Comparison of ENCODE assay signal across 16 cellular contexts in genomic region chr17:29240477-29240876, GRCh38. TPM values are rescaled to one million over a fixed set of nuclear protein-coding genes. Genes with fewer than 3 reads are reported as not detected.
DNase-seq lines count a peak whose midpoint lies in the region; ATAC-seq and TF ChIP-seq lines count a peak whose summit lies in the region.
"Had no signal": no experiment of that assay in that cellular context is flagged by ENCODE, and none has a peak within 500 bp of the region (broad histone marks: within the 10 kb centered on the region; RNA-seq: fewer than 3 reads in every experiment).

No MANE protein-coding gene starts in this region.

- DNase-seq in MG63 (peak; percentile 19), dorsolateral prefrontal cortex (no peak), neural progenitor cell (ENCODE audit: low spot score) (peak; percentile 46), Peyer's patch (no peak), HPDE6-E6E7 (ENCODE audit: extremely low spot score) (no peak), hypothalamus (lab: John Stamatoyannopoulos, UW) (no peak)
- DNase-seq: activated T-cell treated with anti-CD3 and anti-CD28 coated beads, Interleukin-2, amount 50 U/mL, for 24 hours; kidney; NCI-H1105; NCI-H526 treated with DMSO at 0.1 percent for 48 hours had no signal

- H2AFZ ChIP-seq in neural progenitor cell (replicated peaks): peak overlapping the region; percentile 12

- no peak for ATAC-seq in GM18519 (IDR thresholded peaks at IDR 0.05; ENCODE audit: low FRiP score, unreplicated experiment)

- H3K27me3 Mint-ChIP-seq in neural progenitor cell (ENCODE audit: insufficient read depth, low read depth): peaks cover 8% of the 10 kb centered on the region
- H3K27me3 Mint-ChIP-seq: activated T-cell treated with anti-CD3 and anti-CD28 coated beads, Interleukin-2, amount 50 U/mL, for 24 hours had no signal

- H3K4me3 ChIP-seq in BLaER1 treated with 17β-estradiol and CSF1 and Interleukin-3, amounts not matched to agents 10 nM and 100 nM: peak overlapping the region in 2 of 10 experiments; percentile 30 to 52; a peak in 3 of 20 replicates
- H3K4me3 ChIP-seq in MG63 (no peak overlapping the region), dorsolateral prefrontal cortex (no peak overlapping the region), neural progenitor cell (no peak overlapping the region), Peyer's patch (no peak overlapping the region)

- H3K9me3 ChIP-seq in BLaER1 treated with 17β-estradiol and CSF1 and Interleukin-3, amounts not matched to agents 10 nM and 100 nM (replicated peaks in 1 of 11): no peaks in the 10 kb centered on the region
- no peaks in the 10 kb centered on the region for H3K9me3 ChIP-seq in MG63
- H3K9me3 ChIP-seq in neural progenitor cell (ENCODE audit: low read depth): no peaks in the 10 kb centered on the region
- no peaks in the 10 kb centered on the region for H3K9me3 ChIP-seq in Peyer's patch

- no peaks in the 10 kb centered on the region for H3K9me3 Mint-ChIP-seq in neural progenitor cell
- H3K9me3 Mint-ChIP-seq: activated T-cell treated with anti-CD3 and anti-CD28 coated beads, Interleukin-2, amount 50 U/mL, for 24 hours; nephron had no signal

- H3K27ac Mint-ChIP-seq in neural progenitor cell: peak overlapping the region; percentile 97
- H3K27ac Mint-ChIP-seq: nephron had no signal

- peak overlapping the region; percentile 46 for H3K4me3 Mint-ChIP-seq in neural progenitor cell
- H3K4me3 Mint-ChIP-seq: activated T-cell treated with anti-CD3 and anti-CD28 coated beads, Interleukin-2, amount 50 U/mL, for 24 hours; nephron had no signal

- H4K20me1 ChIP-seq in BLaER1 treated with 17β-estradiol and CSF1 and Interleukin-3, amounts not matched to agents 10 nM and 100 nM: no peaks in the 10 kb centered on the region
- no peaks in the 10 kb centered on the region for H4K20me1 ChIP-seq in neural progenitor cell (ENCODE audit: low read depth)

- peak overlapping the region in 8 of 11 experiments; percentile 10 to 79 (median 66); a peak in 14 of 22 replicates for H3K9ac ChIP-seq in BLaER1 treated with 17β-estradiol and CSF1 and Interleukin-3, amounts not matched to agents 10 nM and 100 nM
- no peak overlapping the region for H3K9ac ChIP-seq in neural progenitor cell

- H3K36me3 ChIP-seq in BLaER1 treated with 17β-estradiol and CSF1 and Interleukin-3, amounts not matched to agents 10 nM and 100 nM: no peaks in the 10 kb centered on the region
- H3K36me3 ChIP-seq in MG63 (no peaks in the 10 kb centered on the region; the same call in 1 of the 2 replicates), neural progenitor cell (no peaks in the 10 kb centered on the region), Peyer's patch (no peaks in the 10 kb centered on the region)

- no peaks in the 10 kb centered on the region for H3K36me3 Mint-ChIP-seq in neural progenitor cell

- TF ChIP-seq POLR2A in Peyer's patch (IDR thresholded peaks at IDR 0.05): no peak

- H3K4me1 ChIP-seq in BLaER1 treated with 17β-estradiol and CSF1 and Interleukin-3, amounts not matched to agents 10 nM and 100 nM: peaks cover 29 to 97% (median 55%) of the 10 kb centered on the region in 10 experiments
- H3K4me1 ChIP-seq in neural progenitor cell (peaks cover 19% of the 10 kb centered on the region), Peyer's patch (no peaks in the 10 kb centered on the region)

- no peak for TF ChIP-seq CTCF in dorsolateral prefrontal cortex (IDR thresholded peaks at IDR 0.05 in 54 of 56, conservative IDR thresholded peaks at IDR 0.05 in 2 of 56; ENCODE audit: low read depth in 1 of 56, partially characterized antibody in 56 of 56)
- no peak for TF ChIP-seq CTCF in neural progenitor cell (IDR thresholded peaks at IDR 0.05)
- TF ChIP-seq CTCF in Peyer's patch (IDR thresholded peaks at IDR 0.05): no peak

- H3K27me3 ChIP-seq in BLaER1 treated with 17β-estradiol and CSF1 and Interleukin-3, amounts not matched to agents 10 nM and 100 nM: no peaks in the 10 kb centered on the region
- no peaks in the 10 kb centered on the region for H3K27me3 ChIP-seq in MG63
- H3K27me3 ChIP-seq in dorsolateral prefrontal cortex: no peaks in the 10 kb centered on the region
- no peaks in the 10 kb centered on the region for H3K27me3 ChIP-seq in neural progenitor cell
- no peaks in the 10 kb centered on the region for H3K27me3 ChIP-seq in Peyer's patch

- H3K4me1 Mint-ChIP-seq in neural progenitor cell: peaks cover 46% of the 10 kb centered on the region
- H3K4me1 Mint-ChIP-seq: nephron had no signal

- peak overlapping the region; percentile 24 to 93 (median 79); a peak in 21 of 22 replicates for H3K27ac ChIP-seq in BLaER1 treated with 17β-estradiol and CSF1 and Interleukin-3, amounts not matched to agents 10 nM and 100 nM
- H3K27ac ChIP-seq in dorsolateral prefrontal cortex (peak overlapping the region in 57 of 59 donors; percentile 21 to 93 (median 80)), neural progenitor cell (peak overlapping the region; percentile 86), Peyer's patch (no peak overlapping the region)
- H3K27ac ChIP-seq: C4-2B had no signal

- peaks cover 34% of the 10 kb centered on the region for H3F3A ChIP-seq in neural progenitor cell (ENCODE audit: low read depth)

- H3K79me2 ChIP-seq in neural progenitor cell (ENCODE audit: low read depth): no peaks in the 10 kb centered on the region

- intact Hi-C loops in dorsolateral prefrontal cortex (cut with DNase I): loop anchor here in 1 of 2 donors (5.0 kb wide), 1 partner anchor 52 kb away; the partner anchor contains the start of gene NUFIP2

- H3K4me2 ChIP-seq in BLaER1 treated with 17β-estradiol and CSF1 and Interleukin-3, amounts not matched to agents 10 nM and 100 nM: peak overlapping the region; percentile 45 to 96 (median 84); a peak in 21 of 22 replicates
- H3K4me2 ChIP-seq in neural progenitor cell: peak overlapping the region; percentile 42

RNA-seq across cellular contexts. Expression of gene CRYBA1, which starts 6.2 kb away (rescaled TPM):
- total RNA-seq in MG63 (2014; rRNA removed; shearing (Covaris generic); ENCODE audit: low replicate concordance): 0.69 TPM in 1 of 2 replicates, not detected in the other
- total RNA-seq in dorsolateral prefrontal cortex: not detected
- total RNA-seq in neural progenitor cell (ENCODE audit: low replicate concordance): 0.84 and 1.0 TPM in 2 replicates
- total RNA-seq in Peyer's patch: not detected
- total RNA-seq: esophagus mucosa, kidney, SK-MEL-5 had no signal

RNA-seq across cellular contexts. Expression of gene NUFIP2, which starts 53.5 kb away (rescaled TPM):
- total RNA-seq in MG63 (2014; rRNA removed; shearing (Covaris generic); ENCODE audit: low replicate concordance): 21.9 and 34.4 TPM in 2 replicates
- total RNA-seq in dorsolateral prefrontal cortex (10 to 100 TPM; 42.4 to 96.8 (median 54.8) TPM), neural progenitor cell (ENCODE audit: low replicate concordance) (56.4 and 90.7 TPM in 2 replicates), Peyer's patch (10 to 100 TPM; 22.5 to 41.3 (median 32.5) TPM)

Comparison
In these comparisons a context has a peak if more than half of its experiments do, and no peak if none do; other contexts are left out.
1. H3K27ac ChIP-seq: peak in BLaER1 treated with 17β-estradiol and CSF1 and Interleukin-3, amounts not matched to agents 10 nM and 100 nM (11 of 11), dorsolateral prefrontal cortex (57 of 59) and neural progenitor cell (single experiment); none in Peyer's patch (0 of 4).
2. DNase-seq: peak in MG63 (single experiment) and neural progenitor cell (single experiment); none in dorsolateral prefrontal cortex (0 of 10), Peyer's patch (0 of 3), HPDE6-E6E7 (single experiment) and hypothalamus (0 of 51).